8 cellular contexts compared by ENCODE assay signal in the genomic region with DNA sequence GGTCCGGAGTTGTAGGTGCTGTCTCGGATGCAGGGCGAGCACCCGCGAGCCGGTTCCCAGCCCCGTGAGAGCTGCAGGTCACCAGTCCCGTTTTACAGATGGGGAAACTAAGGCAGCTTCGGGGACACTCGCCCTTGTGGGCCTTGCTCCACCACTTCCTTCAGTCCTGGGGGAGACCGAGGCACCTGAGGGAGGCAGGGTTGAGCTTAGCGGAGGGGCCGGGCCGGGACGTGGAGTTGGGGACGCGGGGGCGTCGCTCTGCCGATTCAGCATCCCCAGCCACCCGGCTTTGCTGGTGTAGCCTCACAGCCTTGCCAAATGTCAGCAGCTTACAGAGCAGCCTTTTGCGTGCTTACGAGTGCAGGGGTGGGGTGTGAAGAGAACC. TPM values are rescaled to one million over a fixed set of nuclear protein-coding genes. Genes with fewer than 3 reads are reported as not detected.
DNase-seq lines count a peak whose midpoint lies in the region; ATAC-seq and TF ChIP-seq lines count a peak whose summit lies in the region.

No MANE protein-coding gene starts in this region.

- peak; percentile 1 for ATAC-seq in upper lobe of right lung

- peak; percentile 34 for DNase-seq in activated gamma-delta T cell treated with Interleukin-2 at 50 U/mL for 16 hours
- no peak for DNase-seq in activated gamma-delta T cell (lab: John Stamatoyannopoulos, UW)
- peak; percentile 75 for DNase-seq in Karpas-422
- DNase-seq in activated T-cell treated with anti-CD3 and anti-CD28 coated beads for 4 hours = peak; percentile 52
- peak; percentile 31 for DNase-seq in fibroblast of mammary gland (ENCODE audit: low read depth)
- no peak for DNase-seq in osteocyte (ENCODE audit: extremely low spot score, unreplicated experiment)
- DNase-seq in upper lobe of right lung = no peak
- no peak for DNase-seq in A172 (ENCODE audit: low spot score)

- peak overlapping the region; percentile 74 for H3K4me3 Mint-ChIP-seq in osteocyte (ENCODE audit: unreplicated experiment)

- no peaks in the 10 kb centered on the region for H4K20me1 ChIP-seq in Karpas-422 (ENCODE audit: insufficient read depth, low read depth, low read length)

- peak overlapping the region; percentile 100 for H3K4me2 ChIP-seq in Karpas-422 (ENCODE audit: low read depth, low read length, poor library complexity, severe bottlenecking)

- H3K27ac ChIP-seq in Karpas-422 (ENCODE audit: low read length) (no peak overlapping the region), upper lobe of right lung (peak overlapping the region; percentile 68)

- H3K9me2 ChIP-seq in Karpas-422 (replicated peaks; ENCODE audit: insufficient read depth, low read length) = no peaks in the 10 kb centered on the region

- peak overlapping the region; percentile 100 for H3K9ac ChIP-seq in Karpas-422 (ENCODE audit: low read length)

- peaks cover 14% of the 10 kb centered on the region for H3K79me2 ChIP-seq in Karpas-422 (ENCODE audit: low read length)

- H3K9me3 ChIP-seq in Karpas-422 (ENCODE audit: low read length) (no peaks in the 10 kb centered on the region), upper lobe of right lung (no peaks in the 10 kb centered on the region)

- intact Hi-C loops in upper lobe of right lung (cut with DNase I) = no loop called here

- peaks cover 11% of the 10 kb centered on the region for H3K36me3 Mint-ChIP-seq in osteocyte (ENCODE audit: unreplicated experiment)

- no peaks in the 10 kb centered on the region for H3K27me3 Mint-ChIP-seq in osteocyte (ENCODE audit: unreplicated experiment)

- H3K36me3 ChIP-seq in Karpas-422 (ENCODE audit: insufficient read depth, low read length) (no peaks in the 10 kb centered on the region), upper lobe of right lung (peaks cover 14% of the 10 kb centered on the region)

- no peaks in the 10 kb centered on the region for H3K27me3 ChIP-seq in Karpas-422 (ENCODE audit: low read length)
- no peaks in the 10 kb centered on the region for H3K27me3 ChIP-seq in upper lobe of right lung

- peaks cover 12% of the 10 kb centered on the region for H3K4me1 Mint-ChIP-seq in osteocyte (ENCODE audit: unreplicated experiment)

- TF ChIP-seq CTCF in fibroblast of mammary gland (conservative IDR thresholded peaks at IDR 0.05; ENCODE audit: control insufficient read depth, insufficient read depth, low read depth, low read length) = no peak
- no peak for TF ChIP-seq CTCF in osteocyte (IDR thresholded peaks at IDR 0.05)
- TF ChIP-seq CTCF in upper lobe of right lung (IDR thresholded peaks at IDR 0.05) = no peak

- H3K4me1 ChIP-seq in Karpas-422 (ENCODE audit: low read length) (peaks cover 13% of the 10 kb centered on the region), upper lobe of right lung (no peaks in the 10 kb centered on the region)

- H2AFZ ChIP-seq in Karpas-422 (ENCODE audit: low read length) = peak overlapping the region; percentile 84

- H3K27ac Mint-ChIP-seq in osteocyte (ENCODE audit: unreplicated experiment) = peak overlapping the region; percentile 54

- peak overlapping the region; percentile 99 for H3K4me3 ChIP-seq in Karpas-422 (ENCODE audit: low read length)
- peak overlapping the region; percentile 77 for H3K4me3 ChIP-seq in fibroblast of mammary gland (ENCODE audit: control insufficient read depth, low read depth, low read length)
- peak overlapping the region; percentile 63 for H3K4me3 ChIP-seq in upper lobe of right lung

- H3K9me3 Mint-ChIP-seq in osteocyte (ENCODE audit: unreplicated experiment) = no peaks in the 10 kb centered on the region

RNA-seq across cellular contexts. Expression of a gene that starts 0.5 kb away (rescaled TPM):
- 154 and 209 TPM in 2 replicates for total RNA-seq in Karpas-422 (2014; rRNA removed; shearing (Covaris generic); ENCODE audit: low replicate concordance)
- total RNA-seq in osteocyte = 93.3 and 93.9 TPM in 2 replicates
- 39.0 TPM for total RNA-seq in upper lobe of right lung
- total RNA-seq in A172 (2014; rRNA removed; shearing (Covaris generic)) = 146 and 238 TPM in 2 replicates

RNA-seq across cellular contexts. Expression of a gene that starts 11.3 kb away (rescaled TPM):
- not detected in 2 replicates for total RNA-seq in Karpas-422 (2014; rRNA removed; shearing (Covaris generic); ENCODE audit: low replicate concordance)
- total RNA-seq in osteocyte (not detected in 2 replicates), upper lobe of right lung (14.3 TPM)
- 0.14 and 1.1 TPM in 2 replicates for total RNA-seq in A172 (2014; rRNA removed; shearing (Covaris generic))

RNA-seq across cellular contexts. Expression of a gene that starts 30.8 kb away (rescaled TPM):
- total RNA-seq in Karpas-422 (2014; rRNA removed; shearing (Covaris generic); ENCODE audit: low replicate concordance) = 62.7 and 84.0 TPM in 2 replicates
- total RNA-seq in osteocyte = 147 and 170 TPM in 2 replicates
- total RNA-seq in upper lobe of right lung = 107 TPM
- 60.6 and 70.1 TPM in 2 replicates for total RNA-seq in A172 (2014; rRNA removed; shearing (Covaris generic))

RNA-seq across cellular contexts. Expression of a gene that starts 33.1 kb away (rescaled TPM):
- 68.4 and 114 TPM in 2 replicates for total RNA-seq in Karpas-422 (2014; rRNA removed; shearing (Covaris generic); ENCODE audit: low replicate concordance)
- total RNA-seq in osteocyte = 79.2 and 80.3 TPM in 2 replicates
- 35.1 TPM for total RNA-seq in upper lobe of right lung
- total RNA-seq in A172 (2014; rRNA removed; shearing (Covaris generic)) = 84.2 and 87.7 TPM in 2 replicates

RNA-seq across cellular contexts. Expression of a gene that starts 42.6 kb away (rescaled TPM):
- total RNA-seq in Karpas-422 (2014; rRNA removed; shearing (Covaris generic); ENCODE audit: low replicate concordance) = 0.65 and 5.0 TPM in 2 replicates
- total RNA-seq in osteocyte (40.2 and 45.4 TPM in 2 replicates), upper lobe of right lung (5.2 TPM)
- total RNA-seq in A172 (2014; rRNA removed; shearing (Covaris generic)) = 16.7 and 20.6 TPM in 2 replicates

Comparison
In these comparisons a context has a peak if more than half of its experiments do, and no peak if none do; other contexts are left out.
1. DNase-seq: peak in activated gamma-delta T cell treated with Interleukin-2 at 50 U/mL for 16 hours (single experiment), Karpas-422 (single experiment), activated T-cell treated with anti-CD3 and anti-CD28 coated beads for 4 hours (single experiment) and fibroblast of mammary gland (single experiment); none in activated gamma-delta T cell (single experiment), osteocyte (single experiment), upper lobe of right lung (single experiment) and A172 (single experiment).
2. Peak in every context shown above with its lines, with median percentiles within 50 percentile points of each other: H3K4me3 ChIP-seq.